1 cellular context compared by ENCODE assay signal in the genomic region with DNA sequence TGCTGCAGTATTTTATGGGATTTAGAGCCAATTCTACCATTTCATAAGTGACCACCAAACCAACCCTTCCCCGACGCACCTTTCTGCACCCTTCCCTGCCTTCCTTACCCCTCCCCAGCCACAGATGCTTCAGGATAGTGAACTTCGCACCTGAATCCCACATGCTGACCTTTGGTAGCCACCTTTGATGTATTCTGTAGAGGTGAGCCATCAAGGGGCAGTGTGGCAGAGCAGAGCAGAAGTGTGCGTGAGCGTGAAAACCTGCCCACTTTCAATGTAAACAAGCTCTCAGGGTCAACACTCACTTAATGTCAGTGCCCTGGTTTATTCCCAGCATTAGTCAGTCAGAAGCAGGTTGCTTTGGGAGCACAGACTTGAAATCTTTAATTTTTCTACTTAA.
A peak's percentile ranks its signal among the peaks of the same experiment; 100 is the strongest.
TF ChIP-seq lines count a peak whose summit lies in the region.

No MANE protein-coding gene starts in this region.

TF ChIP-seq in HepG2, 621 proteins besides CTCF, POLR2A, EP300 and RAD21 (continued from another document and continues in another):
- TF ChIP-seq PATZ1 (CRISPR knock-in tag; IDR thresholded peaks at IDR 0.05) (peak; percentile 89), ZNF761 (CRISPR knock-in tag; conservative IDR thresholded peaks at IDR 0.05) (no peak), HNRNPH1 (optimal IDR thresholded peaks at IDR 0.05; ENCODE audit: low read depth, low read length) (no peak), MTF1 (CRISPR knock-in tag; IDR thresholded peaks at IDR 0.05) (no peak), ATAD3A (CRISPR knock-in tag; IDR thresholded peaks at IDR 0.05) (no peak), SRSF4 (IDR thresholded peaks at IDR 0.05; ENCODE audit: low read depth, low read length, poor library complexity, severe bottlenecking) (no peak), ZNF354B (CRISPR knock-in tag; IDR thresholded peaks at IDR 0.05) (no peak), ISX (CRISPR knock-in tag; conservative IDR thresholded peaks at IDR 0.05) (no peak), MBD4 (IDR thresholded peaks at IDR 0.05; ENCODE audit: borderline replicate concordance, low read length) (no peak), ELF4 (CRISPR knock-in tag; IDR thresholded peaks at IDR 0.05; ENCODE audit: borderline replicate concordance) (no peak), ZSCAN20 (CRISPR knock-in tag; IDR thresholded peaks at IDR 0.05; ENCODE audit: borderline replicate concordance) (no peak), ZFP90 (CRISPR knock-in tag; IDR thresholded peaks at IDR 0.05; ENCODE audit: borderline replicate concordance) (no peak), HIC2 (CRISPR knock-in tag; IDR thresholded peaks at IDR 0.05; ENCODE audit: low read depth) (peak; percentile 86), BRCA1 (CRISPR knock-in tag; IDR thresholded peaks at IDR 0.05) (no peak), PPARG (CRISPR knock-in tag; conservative IDR thresholded peaks at IDR 0.05) (no peak), GTF3A (CRISPR knock-in tag; conservative IDR thresholded peaks at IDR 0.05) (no peak), ZNF746 (CRISPR knock-in tag; IDR thresholded peaks at IDR 0.05) (0 out of 2 replicates have a peak, but pooled peaks have one; percentile 46), HOMEZ (CRISPR knock-in tag; IDR thresholded peaks at IDR 0.05; ENCODE audit: low read depth) (peak; percentile 91), LCORL (IDR thresholded peaks at IDR 0.05) (no peak), LCORL (CRISPR knock-in tag; IDR thresholded peaks at IDR 0.05) (no peak), ZFP62 (CRISPR knock-in tag; IDR thresholded peaks at IDR 0.05) (no peak), ZNF782 (CRISPR knock-in tag; IDR thresholded peaks at IDR 0.05; ENCODE audit: borderline replicate concordance) (no peak), ZNF30 (CRISPR knock-in tag; IDR thresholded peaks at IDR 0.05) (no peak), ZNF12 (CRISPR knock-in tag; IDR thresholded peaks at IDR 0.05) (no peak), GMEB2 (CRISPR knock-in tag; IDR thresholded peaks at IDR 0.05; ENCODE audit: low read depth) (no peak), RCOR2 (CRISPR knock-in tag; IDR thresholded peaks at IDR 0.05) (peak; percentile 73; the same call in 1 of the 2 replicates), ZNF589 (CRISPR knock-in tag; conservative IDR thresholded peaks at IDR 0.05) (no peak), FOXM1 (CRISPR knock-in tag; IDR thresholded peaks at IDR 0.05) (no peak), ZNF75D (CRISPR knock-in tag; IDR thresholded peaks at IDR 0.05; ENCODE audit: borderline replicate concordance) (no peak), SALL1 (CRISPR knock-in tag; IDR thresholded peaks at IDR 0.05) (peak; percentile 99), TMF1 (CRISPR knock-in tag; IDR thresholded peaks at IDR 0.05; ENCODE audit: low read depth) (no peak), TFDP2 (CRISPR knock-in tag; IDR thresholded peaks at IDR 0.05) (no peak), YEATS2 (CRISPR knock-in tag; IDR thresholded peaks at IDR 0.05; ENCODE audit: borderline replicate concordance) (no peak), IRF2 (CRISPR knock-in tag; IDR thresholded peaks at IDR 0.05) (peak; percentile 52; the same call in 1 of the 2 replicates), SETDB1 (CRISPR knock-in tag; IDR thresholded peaks at IDR 0.05; ENCODE audit: borderline replicate concordance) (no peak), CCAR2 (optimal IDR thresholded peaks at IDR 0.05; ENCODE audit: low read depth, low read length) (no peak), HNRNPK (IDR thresholded peaks at IDR 0.05; ENCODE audit: low read depth, low read length, poor library complexity, severe bottlenecking) (no peak), RARG (CRISPR knock-in tag; IDR thresholded peaks at IDR 0.05; ENCODE audit: low read depth) (no peak), ZNF543 (CRISPR knock-in tag; IDR thresholded peaks at IDR 0.05) (no peak), ZNF839 (CRISPR knock-in tag; IDR thresholded peaks at IDR 0.05; ENCODE audit: borderline replicate concordance) (no peak), ZBTB46 (CRISPR knock-in tag; IDR thresholded peaks at IDR 0.05; ENCODE audit: borderline replicate concordance) (no peak)
- TF ChIP-seq, protein P1, sequence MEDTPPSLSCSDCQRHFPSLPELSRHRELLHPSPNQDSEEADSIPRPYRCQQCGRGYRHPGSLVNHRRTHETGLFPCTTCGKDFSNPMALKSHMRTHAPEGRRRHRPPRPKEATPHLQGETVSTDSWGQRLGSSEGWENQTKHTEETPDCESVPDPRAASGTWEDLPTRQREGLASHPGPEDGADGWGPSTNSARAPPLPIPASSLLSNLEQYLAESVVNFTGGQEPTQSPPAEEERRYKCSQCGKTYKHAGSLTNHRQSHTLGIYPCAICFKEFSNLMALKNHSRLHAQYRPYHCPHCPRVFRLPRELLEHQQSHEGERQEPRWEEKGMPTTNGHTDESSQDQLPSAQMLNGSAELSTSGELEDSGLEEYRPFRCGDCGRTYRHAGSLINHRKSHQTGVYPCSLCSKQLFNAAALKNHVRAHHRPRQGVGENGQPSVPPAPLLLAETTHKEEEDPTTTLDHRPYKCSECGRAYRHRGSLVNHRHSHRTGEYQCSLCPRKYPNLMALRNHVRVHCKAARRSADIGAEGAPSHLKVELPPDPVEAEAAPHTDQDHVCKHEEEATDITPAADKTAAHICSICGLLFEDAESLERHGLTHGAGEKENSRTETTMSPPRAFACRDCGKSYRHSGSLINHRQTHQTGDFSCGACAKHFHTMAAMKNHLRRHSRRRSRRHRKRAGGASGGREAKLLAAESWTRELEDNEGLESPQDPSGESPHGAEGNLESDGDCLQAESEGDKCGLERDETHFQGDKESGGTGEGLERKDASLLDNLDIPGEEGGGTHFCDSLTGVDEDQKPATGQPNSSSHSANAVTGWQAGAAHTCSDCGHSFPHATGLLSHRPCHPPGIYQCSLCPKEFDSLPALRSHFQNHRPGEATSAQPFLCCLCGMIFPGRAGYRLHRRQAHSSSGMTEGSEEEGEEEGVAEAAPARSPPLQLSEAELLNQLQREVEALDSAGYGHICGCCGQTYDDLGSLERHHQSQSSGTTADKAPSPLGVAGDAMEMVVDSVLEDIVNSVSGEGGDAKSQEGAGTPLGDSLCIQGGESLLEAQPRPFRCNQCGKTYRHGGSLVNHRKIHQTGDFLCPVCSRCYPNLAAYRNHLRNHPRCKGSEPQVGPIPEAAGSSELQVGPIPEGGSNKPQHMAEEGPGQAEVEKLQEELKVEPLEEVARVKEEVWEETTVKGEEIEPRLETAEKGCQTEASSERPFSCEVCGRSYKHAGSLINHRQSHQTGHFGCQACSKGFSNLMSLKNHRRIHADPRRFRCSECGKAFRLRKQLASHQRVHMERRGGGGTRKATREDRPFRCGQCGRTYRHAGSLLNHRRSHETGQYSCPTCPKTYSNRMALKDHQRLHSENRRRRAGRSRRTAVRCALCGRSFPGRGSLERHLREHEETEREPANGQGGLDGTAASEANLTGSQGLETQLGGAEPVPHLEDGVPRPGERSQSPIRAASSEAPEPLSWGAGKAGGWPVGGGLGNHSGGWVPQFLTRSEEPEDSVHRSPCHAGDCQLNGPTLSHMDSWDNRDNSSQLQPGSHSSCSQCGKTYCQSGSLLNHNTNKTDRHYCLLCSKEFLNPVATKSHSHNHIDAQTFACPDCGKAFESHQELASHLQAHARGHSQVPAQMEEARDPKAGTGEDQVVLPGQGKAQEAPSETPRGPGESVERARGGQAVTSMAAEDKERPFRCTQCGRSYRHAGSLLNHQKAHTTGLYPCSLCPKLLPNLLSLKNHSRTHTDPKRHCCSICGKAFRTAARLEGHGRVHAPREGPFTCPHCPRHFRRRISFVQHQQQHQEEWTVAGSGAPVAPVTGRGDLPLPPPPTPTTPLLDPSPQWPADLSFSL (CRISPR knock-in tag; IDR thresholded peaks at IDR 0.05), result no peak
- TF ChIP-seq, protein P2, sequence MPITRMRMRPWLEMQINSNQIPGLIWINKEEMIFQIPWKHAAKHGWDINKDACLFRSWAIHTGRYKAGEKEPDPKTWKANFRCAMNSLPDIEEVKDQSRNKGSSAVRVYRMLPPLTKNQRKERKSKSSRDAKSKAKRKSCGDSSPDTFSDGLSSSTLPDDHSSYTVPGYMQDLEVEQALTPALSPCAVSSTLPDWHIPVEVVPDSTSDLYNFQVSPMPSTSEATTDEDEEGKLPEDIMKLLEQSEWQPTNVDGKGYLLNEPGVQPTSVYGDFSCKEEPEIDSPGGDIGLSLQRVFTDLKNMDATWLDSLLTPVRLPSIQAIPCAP (CRISPR knock-in tag; IDR thresholded peaks at IDR 0.05; ENCODE audit: low read depth), result no peak
- TF ChIP-seq, protein P3, sequence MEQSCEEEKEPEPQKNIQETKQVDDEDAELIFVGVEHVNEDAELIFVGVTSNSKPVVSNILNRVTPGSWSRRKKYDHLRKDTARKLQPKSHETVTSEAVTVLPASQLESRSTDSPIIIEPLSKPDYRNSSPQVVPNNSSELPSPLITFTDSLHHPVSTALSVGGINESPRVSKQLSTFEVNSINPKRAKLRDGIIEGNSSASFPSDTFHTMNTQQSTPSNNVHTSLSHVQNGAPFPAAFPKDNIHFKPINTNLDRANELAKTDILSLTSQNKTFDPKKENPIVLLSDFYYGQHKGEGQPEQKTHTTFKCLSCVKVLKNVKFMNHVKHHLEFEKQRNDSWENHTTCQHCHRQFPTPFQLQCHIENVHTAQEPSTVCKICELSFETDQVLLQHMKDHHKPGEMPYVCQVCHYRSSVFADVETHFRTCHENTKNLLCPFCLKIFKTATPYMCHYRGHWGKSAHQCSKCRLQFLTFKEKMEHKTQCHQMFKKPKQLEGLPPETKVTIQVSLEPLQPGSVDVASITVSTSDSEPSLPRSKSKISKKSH (CRISPR knock-in tag; IDR thresholded peaks at IDR 0.05; ENCODE audit: borderline replicate concordance), result no peak
